In genomic region chr22:44127353-44127752, GRCh38 we compare ENCODE assay signal across 20 cellular contexts. TPM values are rescaled to one million over a fixed set of nuclear protein-coding genes. Genes with fewer than 3 reads are reported as not detected.
DNase-seq lines count a peak whose midpoint lies in the region; ATAC-seq, FAIRE-seq and TF ChIP-seq lines count a peak whose summit lies in the region.
"Had no signal": no experiment of that assay in that cellular context is flagged by ENCODE, and none has a peak within 500 bp of the region (broad histone marks: within the 10 kb centered on the region; RNA-seq: fewer than 3 reads in every experiment).

No MANE protein-coding gene starts in this region.

- no peaks in the 10 kb centered on the region for H4K20me1 ChIP-seq in GM12878 (ENCODE audit: control insufficient read depth, insufficient read depth)

- no peak overlapping the region for H3K27ac ChIP-seq in GM12878 (ENCODE audit: control insufficient read depth, insufficient read depth)
- no peak overlapping the region for H3K27ac ChIP-seq in kidney (ENCODE audit: low read depth in 2 of 2, low read length in 2 of 2)
- H3K27ac ChIP-seq in testis, result no peak overlapping the region
- H3K27ac ChIP-seq: A549, brain microvascular endothelial cell, foreskin keratinocyte, transverse colon had no signal

- H3K79me2 ChIP-seq in GM12878 (ENCODE audit: control insufficient read depth, insufficient read depth, low read length), result no peaks in the 10 kb centered on the region

- TF ChIP-seq CTCF in GM12878 (IDR thresholded peaks at IDR 0.05 in 2 of 3, conservative IDR thresholded peaks at IDR 0.05 in 1 of 3; ENCODE audit: control insufficient read depth in 2 of 3, extremely low read depth in 1 of 3, insufficient read depth in 1 of 3, low read depth in 3 of 3, low read length in 3 of 3), result no peak
- TF ChIP-seq CTCF in kidney (IDR thresholded peaks at IDR 0.05; ENCODE audit: borderline replicate concordance, extremely low read depth, insufficient read depth), result no peak
- no peak for TF ChIP-seq CTCF in testis (IDR thresholded peaks at IDR 0.05)

- H2AFZ ChIP-seq in GM12878 (ENCODE audit: control insufficient read depth, low read depth, low read length), result no peak overlapping the region

- POLR2A ChIA-PET in GM12878 (lab: Charles Lee), result no interaction called here

- no peak for TF ChIP-seq RAD21 in GM12878 (IDR thresholded peaks at IDR 0.05; ENCODE audit: insufficient read depth, low read depth, low read length)

- 100% methylated on average over 1 of the region's 1 CpG for WGBS in GM12878 (ENCODE audit: insufficient coverage, insufficient replicate concordance, low lambda C conversion rate, missing lambda C conversion rate)
- WGBS in testis, 2 donors, result 48 to 55% methylated on average over 1 of the region's 1 CpG

- DNase-seq in Right ventricle myocardium superior, result peak; percentile 38
- no peak for DNase-seq in cardiac septum (ENCODE audit: low spot score)
- no peak for DNase-seq in GM12878 (ENCODE audit: low read depth, low spot score)
- DNase-seq in kidney, result peak; percentile 11
- DNase-seq in middle frontal gyrus (ENCODE audit: extremely low spot score, low spot score), result no peak
- no peak for DNase-seq in testis
- DNase-seq: activated CD4-positive, alpha-beta T cell treated with anti-CD3 and anti-CD28 coated beads for 36 hours; activated CD8-positive, alpha-beta memory T cell treated with anti-CD3 and anti-CD28 coated beads, Interleukin-2, amount 50 U/mL, for 4 hours; activated naive CD4-positive, alpha-beta T cell treated with Interleukin-2 at 50 U/mL for 16 hours; brain microvascular endothelial cell; CD8-positive, alpha-beta T cell; foreskin keratinocyte; mammary epithelial cell; NCI-H1048; stimulated activated CD4-positive, alpha-beta T cell treated with anti-CD3 and anti-CD28 coated beads, Interleukin-4, amount 100 ng/mL, for 24 hours; transverse colon had no signal

- H3K4me3 ChIP-seq in GM12878 (no peak overlapping the region), kidney (ENCODE audit: low read length in 2 of 2) (no peak overlapping the region), testis (no peak overlapping the region)
- H3K4me3 ChIP-seq: A549, transverse colon had no signal

- peak; percentile 66 for ATAC-seq in Right ventricle myocardium superior (ENCODE audit: poor library complexity)
- no peak for ATAC-seq in GM12878
- no peak for ATAC-seq in HG03354 (IDR thresholded peaks at IDR 0.05; ENCODE audit: poor library complexity, severe bottlenecking, unreplicated experiment)
- no peak for ATAC-seq in GM18858 (IDR thresholded peaks at IDR 0.05; ENCODE audit: unreplicated experiment)
- ATAC-seq: A549; activated CD4-positive, alpha-beta T cell treated with anti-CD3 and anti-CD28 coated beads for 36 hours; CD8-positive, alpha-beta T cell; foreskin keratinocyte had no signal

- RAD21 ChIA-PET in GM12878 (lab: Charles Lee; ENCODE audit: unreplicated experiment), result no interaction called here

- intact Hi-C loops in Right ventricle myocardium superior (cut with DNase I), result no loop called here
- intact Hi-C loops in cardiac septum (cut with DNase I), result no loop called here
- intact Hi-C loops in GM12878 (cut with micrococcal nuclease; ENCODE audit: unreplicated experiment), result no loop called here
- intact Hi-C loops in kidney (cut with DNase I), result no loop called here
- intact Hi-C loops in testis (cut with DNase I; ENCODE audit: low total_unique reads), result no loop called here

- SMC1A ChIA-PET in GM12878 (lab: Charles Lee; ENCODE audit: uncharacterized antibody, unreplicated experiment), result no interaction called here

- BruUV-seq in GM12878 (replicated peaks; lab: Mats Ljungman, UMichigan), result no TSS peak

- FAIRE-seq in GM12878 (lab: Jason Lieb, UNC) (peak; percentile 59), kidney (lab: Jason Lieb, UNC) (no peak)
- FAIRE-seq: A549, H1 had no signal

- H3K36me3 ChIP-seq in GM12878 (ENCODE audit: control insufficient read depth in 2 of 2, insufficient read depth in 2 of 2, low read length in 1 of 2) (peaks cover 16 to 40% of the 10 kb centered on the region in 2 experiments), kidney (ENCODE audit: control insufficient read depth in 1 of 2, insufficient read depth in 2 of 2, low read length in 2 of 2) (no peaks in the 10 kb centered on the region), testis (ENCODE audit: low read depth, missing control alignments) (no peaks in the 10 kb centered on the region)
- H3K36me3 ChIP-seq: brain microvascular endothelial cell, transverse colon had no signal

- TF ChIP-seq POLR2A in GM12878 (IDR thresholded peaks at IDR 0.05; ENCODE audit: low read depth, low read length), result no peak
- TF ChIP-seq POLR2A in testis (IDR thresholded peaks at IDR 0.05), result no peak

- H3K4me2 ChIP-seq in GM12878 (ENCODE audit: control insufficient read depth, insufficient read depth), result no peak overlapping the region
- H3K4me2 ChIP-seq: A549 had no signal

- in situ Hi-C loops in GM12878 (cut with MboI), result no loop called here

- H3K27me3 ChIP-seq in GM12878 (replicated peaks in 1 of 2; ENCODE audit: control insufficient read depth in 2 of 2, insufficient read depth in 2 of 2, low read length in 1 of 2) (no peaks in the 10 kb centered on the region), testis (no peaks in the 10 kb centered on the region)
- H3K27me3 ChIP-seq: brain microvascular endothelial cell, foreskin keratinocyte, transverse colon had no signal

- H3K9me3 ChIP-seq in GM12878 (replicated peaks; ENCODE audit: control insufficient read depth, insufficient read depth, low read length), result peaks cover 10% of the 10 kb centered on the region; the same call in 2 of the 3 replicates
- H3K9me3 ChIP-seq in kidney (ENCODE audit: control insufficient read depth in 1 of 2, low read length in 2 of 2), result peaks cover 0 to 11% of the 10 kb centered on the region in 2 donors
- no peaks in the 10 kb centered on the region for H3K9me3 ChIP-seq in testis

- CTCF ChIA-PET in GM12878 (lab: Yijun Ruan, JAX), result interaction anchor here (0.6 to 0.8 kb wide), 2 partner anchors 10 to 41 kb away, joined by 3 read pairs; no protein-coding TSS in a partner anchor

- no peak for TF ChIP-seq EP300 in GM12878 (IDR thresholded peaks at IDR 0.05; ENCODE audit: borderline replicate concordance in 1 of 2, control insufficient read depth in 1 of 2, low read depth in 2 of 2, low read length in 2 of 2)

- H3K4me1 ChIP-seq in GM12878 (ENCODE audit: control insufficient read depth, insufficient read depth, low read length), result no peaks in the 10 kb centered on the region
- H3K4me1 ChIP-seq in kidney (ENCODE audit: control insufficient read depth in 1 of 2, insufficient read depth in 1 of 2, low read depth in 1 of 2, low read length in 2 of 2), result peaks cover 0 to 2% of the 10 kb centered on the region in 2 donors
- no peaks in the 10 kb centered on the region for H3K4me1 ChIP-seq in testis
- H3K4me1 ChIP-seq: A549, transverse colon had no signal

- no peak overlapping the region for H3K9ac ChIP-seq in GM12878 (ENCODE audit: control insufficient read depth, insufficient read depth, low read length)
- H3K9ac ChIP-seq in kidney (ENCODE audit: low read length in 2 of 2), result no peak overlapping the region

TF ChIP-seq in GM12878, 131 proteins besides CTCF, POLR2A, EP300 and RAD21 (continues in another document):
- TF ChIP-seq PML (IDR thresholded peaks at IDR 0.05; ENCODE audit: low read length) (no peak), NKRF (conservative IDR thresholded peaks at IDR 0.05) (no peak), SMAD5 (IDR thresholded peaks at IDR 0.05; ENCODE audit: low read depth) (no peak), ETV6 (conservative IDR thresholded peaks at IDR 0.05 in 1 of 2, IDR thresholded peaks at IDR 0.05 in 1 of 2; ENCODE audit: borderline replicate concordance in 1 of 2, low read depth in 1 of 2) (no peak), ZBED1 (IDR thresholded peaks at IDR 0.05; ENCODE audit: borderline replicate concordance) (no peak)

RNA-seq across cellular contexts. Expression of gene PARVG, which starts 53.4 kb away (rescaled TPM):
- total RNA-seq in Right ventricle myocardium superior, result 3.5 TPM
- total RNA-seq in cardiac septum, result 2.1 TPM
- 203 and 223 TPM in 2 replicates for total RNA-seq in GM12878 (2013; cell fraction: nucleolus; rRNA removed)
- total RNA-seq in GM12878 (2014; rRNA removed), result 71.9 and 78.3 TPM in 2 replicates
- 42.7 and 43.6 TPM in 2 replicates for total RNA-seq in GM12878 (2014; rRNA removed; fragmentation: Illumina TruSeq; extraction: Trizol)
- total RNA-seq in GM12878 (2021), result 91.3 and 95.7 TPM in 2 replicates
- 40.8 TPM for polyA plus RNA-seq in GM12878 (2011; ENCODE audit: low read depth)
- polyA plus RNA-seq in GM12878 (2011; rRNA removed), result 19.4 and 30.9 TPM in 2 replicates
- polyA plus RNA-seq in GM12878 (2011; cell fraction: cytosol; rRNA removed), result 31.6 and 40.7 TPM in 2 replicates
- polyA plus RNA-seq in GM12878 (2011; cell fraction: nucleus; rRNA removed), result 149 and 198 TPM in 2 replicates
- polyA plus RNA-seq in GM12878 (2012), result 62.9 and 70.4 TPM in 2 replicates
- 28.1 and 72.5 TPM in 2 replicates for polyA plus RNA-seq in GM12878 (2014; fragmentation: Illumina TruSeq; extraction: Trizol)
- polyA plus RNA-seq in GM12878 (2014; fragmentation: Nextera tagmentation; extraction: Ambion mirVana), result 10 to 100 TPM in 1 of 2 experiments, 1 to 10 TPM in 1; 6.3 to 11.7 TPM
- polyA plus RNA-seq in GM12878 (2014; rRNA removed), result 123 and 135 TPM in 2 replicates
- polyA plus RNA-seq in GM12878 (2016; fragmentation: Nextera tagmentation; extraction: Ambion mirVana), result 10 to 100 TPM; 72.0 to 81.2 TPM
- 31.7 and 36.9 TPM in 2 replicates for polyA minus RNA-seq in GM12878 (2011; rRNA and poly(A)+ RNA removed)
- polyA minus RNA-seq in GM12878 (2011; cell fraction: cytosol; rRNA and poly(A)+ RNA removed), result 3.2 and 4.6 TPM in 2 replicates
- 38.0 and 51.1 TPM in 2 replicates for polyA minus RNA-seq in GM12878 (2011; cell fraction: nucleus; rRNA and poly(A)+ RNA removed)
- total RNA-seq in kidney, result 20.9 TPM
- 2.5 TPM for polyA plus RNA-seq in kidney (ENCODE audit: insufficient read depth, low read depth, low replicate concordance)
- total RNA-seq in testis, result 10 to 100 TPM in 1 of 2 donors, 1 to 10 TPM in 1; 9.7 to 14.1 TPM
- 7.2 TPM for polyA plus RNA-seq in testis (ENCODE audit: insufficient read depth, low read depth, low replicate concordance)
- total RNA-seq: foreskin keratinocyte, mammary epithelial cell had no signal
- polyA plus RNA-seq: A549, foreskin keratinocyte, mammary epithelial cell had no signal

Comparison
In these comparisons a context has a peak if more than half of its experiments do, and no peak if none do; other contexts are left out.
1. DNase-seq: peak in Right ventricle myocardium superior (single experiment) and kidney (single experiment); none in cardiac septum (single experiment), GM12878 (single experiment), middle frontal gyrus (single experiment) and testis (single experiment).